In genomic region chr20:64149809-64150560, GRCh38 we compare ENCODE assay signal across 20 cellular contexts. TPM values are rescaled to one million over a fixed set of nuclear protein-coding genes. Genes with fewer than 3 reads are reported as not detected.
"Had no signal": no experiment of that assay in that cellular context is flagged by ENCODE, and none has a peak within 500 bp of the region (broad histone marks: within the 10 kb centered on the region; RNA-seq: fewer than 3 reads in every experiment).

No MANE protein-coding gene starts in this region.

- H3K4me3 ChIP-seq: gastroesophageal sphincter, prostate gland, SK-N-MC, testis had no signal

- H3K9me3 ChIP-seq: prostate gland, testis had no signal

- ATAC-seq: activated naive CD4-positive, alpha-beta T cell treated with anti-CD3 and anti-CD28 coated beads, Interleukin-2, amount 50 U/mL, for 72 hours; gastroesophageal sphincter; sciatic nerve; stimulated activated naive CD8-positive, alpha-beta T cell treated with anti-CD3 and anti-CD28 coated beads, Interleukin-15, amount 100 ng/mL, for 72 hours had no signal

- H3K36me3 ChIP-seq: brain microvascular endothelial cell, gastroesophageal sphincter, prostate gland had no signal

- H3K27me3 ChIP-seq: brain microvascular endothelial cell, testis had no signal

- H3K4me1 ChIP-seq: gastroesophageal sphincter, prostate gland, testis had no signal

- DNase-seq: activated CD4-positive, alpha-beta T cell treated with anti-CD3 and anti-CD28 coated beads, Interleukin-2, amount 50 U/mL, for 4 hours; activated CD4-positive, CD25-positive, alpha-beta regulatory T cell treated with anti-CD3 and anti-CD28 coated beads, Interleukin-2, amount 50 U/mL, for 72 hours; activated T-cell treated with anti-CD3 and anti-CD28 coated beads for 4 hours; amygdala; brain microvascular endothelial cell; dermis blood vessel endothelial cell; occipital lobe; stimulated activated CD4-positive, alpha-beta T cell treated with anti-CD3 and anti-CD28 coated beads, Interleukin-1b, Interleukin-23, amount 100 ng/mL, for 48 hours; stimulated activated naive CD8-positive, alpha-beta T cell treated with anti-CD3 and anti-CD28 coated beads, Interleukin-15, amount 100 ng/mL, for 72 hours; testis had no signal

- H3K27ac ChIP-seq: brain microvascular endothelial cell, gastroesophageal sphincter, prostate gland, SK-N-MC, testis had no signal

- FAIRE-seq: islet of Langerhans had no signal

RNA-seq across cellular contexts. Expression of gene MYT1, which starts 14.3 kb away (rescaled TPM):
- total RNA-seq: activated T-helper 2 cell treated with anti-CD3 and anti-CD28 coated beads, Interferon-gamma antibody, Interleukin-2, Interleukin-4, amounts not matched to agents 10 μg/mL and 5 μg/mL and 100 μg/mL, durations not matched to agents 14 hours and 24 hours and 36 hours; dermis blood vessel endothelial cell; sciatic nerve had no signal
- polyA plus RNA-seq: esophagus had no signal

RNA-seq across cellular contexts. Expression of gene NPBWR2, which starts 42.6 kb away (rescaled TPM):
- total RNA-seq: activated naive CD4-positive, alpha-beta T cell treated with anti-CD3 and anti-CD28 coated beads, Interleukin-2, amount 50 U/mL, for 72 hours; activated T-helper 2 cell treated with anti-CD3 and anti-CD28 coated beads, Interferon-gamma antibody, Interleukin-2, Interleukin-4, amounts not matched to agents 10 μg/mL and 5 μg/mL and 100 μg/mL, durations not matched to agents 14 hours and 24 hours and 36 hours; cerebellum; dermis blood vessel endothelial cell; gastroesophageal sphincter; mucosa of gallbladder; occipital lobe; prostate gland; sciatic nerve had no signal
- polyA plus RNA-seq: esophagus had no signal
